Comparison of ENCODE assay signal across 8 cellular contexts in genomic region chr2:219159771-219160185, GRCh38.
DNase-seq lines count a peak whose midpoint lies in the region; ATAC-seq and TF ChIP-seq lines count a peak whose summit lies in the region.

No MANE protein-coding gene starts in this region.

- H3K36me3 ChIP-seq in KOPT-K1 (ENCODE audit: insufficient read depth, low read length), result peaks cover 21% of the 10 kb centered on the region
- peaks cover 11% of the 10 kb centered on the region for H3K36me3 ChIP-seq in neutrophil

- no peak for TF ChIP-seq CTCF in coronary artery (IDR thresholded peaks at IDR 0.05)
- no peak for TF ChIP-seq CTCF in neutrophil (IDR thresholded peaks at IDR 0.05)

- H3K27me3 ChIP-seq in neutrophil, result peaks cover 3% of the 10 kb centered on the region

- H3K4me1 ChIP-seq in neutrophil (ENCODE audit: control insufficient read depth in 1 of 2, insufficient read depth in 1 of 2, low read depth in 1 of 2, low read length in 1 of 2), result peaks cover 14 to 20% of the 10 kb centered on the region in 2 experiments

- peak overlapping the region; percentile 91 for H3K4me3 ChIP-seq in coronary artery
- H3K4me3 ChIP-seq in neutrophil (ENCODE audit: low read depth in 1 of 2, low read length in 1 of 2), result peak overlapping the region; percentile 78 to 87

- peak overlapping the region; percentile 84 for H3K27ac ChIP-seq in KOPT-K1 (ENCODE audit: low read depth, low read length, poor library complexity, severe bottlenecking)
- H3K27ac ChIP-seq in coronary artery, result peak overlapping the region; percentile 76 to 98
- H3K27ac ChIP-seq in neutrophil, result peak overlapping the region; percentile 83

- H3K9me3 ChIP-seq in KOPT-K1 (ENCODE audit: insufficient read depth, low read length, poor library complexity, severe bottlenecking), result no peaks in the 10 kb centered on the region
- H3K9me3 ChIP-seq in neutrophil, result no peaks in the 10 kb centered on the region

- peak; percentile 2 for ATAC-seq in GM18517 (IDR thresholded peaks at IDR 0.05; ENCODE audit: unreplicated experiment)
- no peak for ATAC-seq in GM18505 (IDR thresholded peaks at IDR 0.05; ENCODE audit: unreplicated experiment)

- no peak for TF ChIP-seq POLR2A in GM18505 (IDR thresholded peaks at IDR 0.05; ENCODE audit: borderline replicate concordance, extremely low read depth, insufficient read depth, insufficient read length)

- DNase-seq in coronary artery (ENCODE audit: low spot score) (no peak), COLO668 (lab: John Stamatoyannopoulos, UW; ENCODE audit: unreplicated experiment) (no peak), HPDE6-E6E7 (ENCODE audit: extremely low spot score) (no peak), iPS-NIHi11 (ENCODE audit: low spot score) (no peak)
